In genomic region chr1:1021010-1021845, GRCh38 we compare ENCODE assay signal across 9 cellular contexts.
DNase-seq lines count a peak whose midpoint lies in the region; ATAC-seq lines count a peak whose summit lies in the region.
"Had no signal": no experiment of that assay in that cellular context is flagged by ENCODE, and none has a peak within 500 bp of the region (broad histone marks: within the 10 kb centered on the region; RNA-seq: fewer than 3 reads in every experiment).

No MANE protein-coding gene starts in this region.

- no peak overlapping the region for H3K27ac ChIP-seq in mucosa of rectum (ENCODE audit: low read depth in 2 of 2, low read length in 2 of 2)

- H3K9ac ChIP-seq in mucosa of rectum (ENCODE audit: low read depth in 1 of 2, low read length in 2 of 2): peak overlapping the region in 1 of 2 donors; percentile 12

- H3K4me3 ChIP-seq in mucosa of rectum (ENCODE audit: low read length in 2 of 2): peak overlapping the region; percentile 37 to 66

- peaks cover 3 to 8% of the 10 kb centered on the region in 2 donors for H3K4me1 ChIP-seq in mucosa of rectum (ENCODE audit: control insufficient read depth in 2 of 2, insufficient read depth in 2 of 2, low read length in 2 of 2)

- H3K9me3 ChIP-seq in mucosa of rectum (ENCODE audit: control insufficient read depth in 2 of 2, low read length in 2 of 2): no peaks in the 10 kb centered on the region

- peaks cover 0 to 5% of the 10 kb centered on the region in 2 donors for H3K4me1 Mint-ChIP-seq in effector memory CD8-positive, alpha-beta T cell (ENCODE audit: low read depth in 2 of 2)

- peak; percentile 14 for DNase-seq in SIG-M5 treated with dmso at 0.1 percent for 504 hours (lab: John Stamatoyannopoulos, UW; ENCODE audit: unreplicated experiment)
- DNase-seq in SIG-M5 (lab: John Stamatoyannopoulos, UW): no peak
- peak; percentile 80 for DNase-seq in OCI-M1 (lab: John Stamatoyannopoulos, UW)
- DNase-seq in effector memory CD8-positive, alpha-beta T cell: no peak
- DNase-seq in middle frontal gyrus (ENCODE audit: extremely low spot score, low spot score): no peak

- no peaks in the 10 kb centered on the region for H3K36me3 ChIP-seq in mucosa of rectum (ENCODE audit: control insufficient read depth in 2 of 2, insufficient read depth in 2 of 2, low read length in 2 of 2)

- peak overlapping the region; percentile 60 to 62 for H3K4me3 Mint-ChIP-seq in effector memory CD8-positive, alpha-beta T cell

- H3K36me3 Mint-ChIP-seq in effector memory CD8-positive, alpha-beta T cell (ENCODE audit: insufficient read depth): peaks cover 3% of the 10 kb centered on the region
- H3K36me3 Mint-ChIP-seq: activated naive CD4-positive, alpha-beta T cell treated with anti-CD3 and anti-CD28 coated beads, Interleukin-2, amount 50 U/mL, for 24 hours had no signal

- peaks cover 4 to 17% of the 10 kb centered on the region in 2 donors for H3K27me3 Mint-ChIP-seq in effector memory CD8-positive, alpha-beta T cell
- H3K27me3 Mint-ChIP-seq: activated naive CD4-positive, alpha-beta T cell treated with anti-CD3 and anti-CD28 coated beads, Interleukin-2, amount 50 U/mL, for 24 hours had no signal

- no peak for ATAC-seq in effector memory CD8-positive, alpha-beta T cell (replicated peaks)
- ATAC-seq in GM18520 (IDR thresholded peaks at IDR 0.05; ENCODE audit: unreplicated experiment) (no peak), HG03139 (IDR thresholded peaks at IDR 0.05; ENCODE audit: unreplicated experiment) (no peak)

- H3K27ac Mint-ChIP-seq in effector memory CD8-positive, alpha-beta T cell: no peak overlapping the region
- H3K27ac Mint-ChIP-seq: activated naive CD4-positive, alpha-beta T cell treated with anti-CD3 and anti-CD28 coated beads, Interleukin-2, amount 50 U/mL, for 24 hours had no signal

- no peaks in the 10 kb centered on the region for H3K9me3 Mint-ChIP-seq in effector memory CD8-positive, alpha-beta T cell
- H3K9me3 Mint-ChIP-seq: activated naive CD4-positive, alpha-beta T cell treated with anti-CD3 and anti-CD28 coated beads, Interleukin-2, amount 50 U/mL, for 24 hours had no signal

- H3K27me3 ChIP-seq in mucosa of rectum (ENCODE audit: control insufficient read depth in 2 of 2, insufficient read depth in 2 of 2, low read length in 2 of 2): no peaks in the 10 kb centered on the region

Comparison
In these comparisons a context has a peak if more than half of its experiments do, and no peak if none do; other contexts are left out.
1. DNase-seq: peak in SIG-M5 treated with dmso at 0.1 percent for 504 hours (single experiment) and OCI-M1 (single experiment); none in SIG-M5 (single experiment), effector memory CD8-positive, alpha-beta T cell (0 of 3) and middle frontal gyrus (single experiment).